Comparison of ENCODE assay signal across 8 cellular contexts in genomic region chr6:119110601-119111548, GRCh38. TPM values are rescaled to one million over a fixed set of nuclear protein-coding genes. Genes with fewer than 3 reads are reported as not detected.
DNase-seq lines count a peak whose midpoint lies in the region; ATAC-seq, FAIRE-seq and TF ChIP-seq lines count a peak whose summit lies in the region.

No MANE protein-coding gene starts in this region.

- no peak for TF ChIP-seq POLR2A in Peyer's patch (IDR thresholded peaks at IDR 0.05)
- TF ChIP-seq POLR2A in spleen (IDR thresholded peaks at IDR 0.05), result no peak

- H3K9me3 ChIP-seq in Peyer's patch, result no peaks in the 10 kb centered on the region
- no peaks in the 10 kb centered on the region for H3K9me3 ChIP-seq in hepatocyte (ENCODE audit: low read depth)
- H3K9me3 ChIP-seq in spleen, result no peaks in the 10 kb centered on the region

- H3K9me2 ChIP-seq in hepatocyte (replicated peaks; ENCODE audit: insufficient read depth), result no peaks in the 10 kb centered on the region

- H3K36me3 ChIP-seq in Peyer's patch (no peaks in the 10 kb centered on the region), hepatocyte (replicated peaks; ENCODE audit: insufficient read depth, low read depth) (no peaks in the 10 kb centered on the region), spleen (no peaks in the 10 kb centered on the region)

- DNase-seq in DMS153 treated with DMSO at 0.1 percent for 48 hours (lab: John Stamatoyannopoulos, UW; ENCODE audit: unreplicated experiment) (peak; percentile 49), DMS153 (lab: John Stamatoyannopoulos, UW) (no peak), HTR-8/SVneo (ENCODE audit: insufficient read length, low spot score) (peak; percentile 48), Peyer's patch (peak in 2 of 3 donors; percentile 18 to 60), astrocyte of the cerebellum (ENCODE audit: low read depth) (peak; percentile 43), hepatocyte (ENCODE audit: low spot score) (peak; percentile 71), spleen (no peak)

- H3K27me3 ChIP-seq in Peyer's patch, result no peaks in the 10 kb centered on the region
- H3K27me3 ChIP-seq in hepatocyte, result no peaks in the 10 kb centered on the region
- no peaks in the 10 kb centered on the region for H3K27me3 ChIP-seq in spleen (replicated peaks in 1 of 7)

- ATAC-seq in GM21423 (IDR thresholded peaks at IDR 0.05; ENCODE audit: unreplicated experiment), result peak; percentile 80

- H2AFZ ChIP-seq in hepatocyte, result no peak overlapping the region

- TF ChIP-seq CTCF in Peyer's patch (IDR thresholded peaks at IDR 0.05) (peak; percentile 13 to 86 (median 67)), astrocyte of the cerebellum (IDR thresholded peaks at IDR 0.05; ENCODE audit: low read depth, low read length, missing control alignments) (peak; percentile 57), hepatocyte (IDR thresholded peaks at IDR 0.05; ENCODE audit: poor library complexity) (peak; percentile 67), spleen (IDR thresholded peaks at IDR 0.05 in 8 of 11, conservative IDR thresholded peaks at IDR 0.05 in 3 of 11) (peak in 10 of 11 experiments; percentile 22 to 66 (median 58))

- no peak for FAIRE-seq in HTR-8/SVneo (lab: Jason Lieb, UNC)

- H3K79me2 ChIP-seq in hepatocyte, result no peaks in the 10 kb centered on the region

- WGBS in hepatocyte (ENCODE audit: low lambda C conversion rate, missing lambda C conversion rate), result 54% methylated on average over 8 of the region's 8 CpGs
- 40 to 54% (median 45%) methylated on average over 8 of the region's 8 CpGs for WGBS in spleen, 5 donors

- no peaks in the 10 kb centered on the region for H4K20me1 ChIP-seq in hepatocyte (ENCODE audit: insufficient read depth, poor library complexity, severe bottlenecking)

- in situ Hi-C loops in astrocyte of the cerebellum (cut with HindIII; ENCODE audit: low sequenced_read_pairs), result no loop called here

- no peak overlapping the region for H3K4me2 ChIP-seq in hepatocyte

- H3K4me3 ChIP-seq in Peyer's patch (no peak overlapping the region), astrocyte of the cerebellum (ENCODE audit: low read depth, low read length) (no peak overlapping the region), hepatocyte (no peak overlapping the region), spleen (no peak overlapping the region)

- H3K4me1 ChIP-seq in Peyer's patch (no peaks in the 10 kb centered on the region), hepatocyte (ENCODE audit: insufficient read depth) (no peaks in the 10 kb centered on the region), spleen (peaks cover 0 to 17% (median 4%) of the 10 kb centered on the region in 6 donors)

- H3K27ac ChIP-seq in Peyer's patch, result no peak overlapping the region
- no peak overlapping the region for H3K27ac ChIP-seq in hepatocyte
- no peak overlapping the region for H3K27ac ChIP-seq in spleen

- intact Hi-C loops in spleen (cut with DNase I; ENCODE audit: low total_unique reads), result no loop called here

RNA-seq across cellular contexts. Expression of gene FAM184A, which starts 32.4 kb away (rescaled TPM):
- 10 to 100 TPM in 2 of 4 donors, 1 to 10 TPM in 2; 2.7 to 11.9 (median 8.8) TPM for total RNA-seq in Peyer's patch
- 7.4 and 14.1 TPM in 2 replicates for total RNA-seq in hepatocyte
- 4.8 and 5.6 TPM in 2 replicates for polyA plus RNA-seq in hepatocyte
- total RNA-seq in spleen, result 1 to 10 TPM in 5 of 7 donors, under 1 TPM in 2; 0.66 to 1.9 (median 1.0) TPM
- polyA plus RNA-seq in spleen, result 1 to 10 TPM; 1.0 to 2.0 (median 1.3) TPM

Comparison
In these comparisons a context has a peak if more than half of its experiments do, and no peak if none do; other contexts are left out.
1. DNase-seq: peak in DMS153 treated with DMSO at 0.1 percent for 48 hours (single experiment), HTR-8/SVneo (single experiment), Peyer's patch (2 of 3), astrocyte of the cerebellum (single experiment) and hepatocyte (single experiment); none in DMS153 (single experiment) and spleen (single experiment).
2. Peak in every context shown above with its lines, with median percentiles within 50 percentile points of each other: CTCF ChIP-seq.